Comparison of ENCODE assay signal across 13 cellular contexts in genomic region chr11:75813126-75813525, GRCh38. TPM values are rescaled to one million over a fixed set of nuclear protein-coding genes. Genes with fewer than 3 reads are reported as not detected.
DNase-seq lines count a peak whose midpoint lies in the region; ATAC-seq, FAIRE-seq and TF ChIP-seq lines count a peak whose summit lies in the region.
"Had no signal": no experiment of that assay in that cellular context is flagged by ENCODE, and none has a peak within 500 bp of the region (broad histone marks: within the 10 kb centered on the region; RNA-seq: fewer than 3 reads in every experiment).

No MANE protein-coding gene starts in this region.

- H3K79me2 ChIP-seq in HCT116 (ENCODE audit: insufficient read depth, low read length), result peaks cover 7% of the 10 kb centered on the region; the same call in 1 of the 2 replicates
- H3K79me2 ChIP-seq in endothelial cell of umbilical vein (ENCODE audit: control insufficient read depth, insufficient read depth, low read length), result peaks cover 30% of the 10 kb centered on the region

- no peaks in the 10 kb centered on the region for H3K9me2 ChIP-seq in HCT116 (ENCODE audit: insufficient read depth)

- H3K27ac ChIP-seq in HCT116 (ENCODE audit: low read depth, low read length) (no peak overlapping the region), endothelial cell of umbilical vein (ENCODE audit: insufficient read depth, low read depth, low read length) (peak overlapping the region; percentile 99), gastrocnemius medialis (peak overlapping the region; percentile 15 to 88 (median 69))
- H3K27ac ChIP-seq: HL-60, neural progenitor cell had no signal

- POLR2A ChIA-PET in activated CD4-positive, alpha-beta T cell treated with anti-CD3 and anti-CD28 coated beads for 36 hours (lab: Charles Lee), result no interaction called here
- POLR2A ChIA-PET in HCT116 (lab: Charles Lee) (no interaction called here), endothelial cell of umbilical vein (lab: Charles Lee) (interaction anchor here (0.6 to 2.5 kb wide), 3 partner anchors 14 to 782 kb away, joined by 3 to 18 read pairs (median 5); no protein-coding TSS in a partner anchor)

- dilution Hi-C loops in endothelial cell of umbilical vein (cut with MboI; ENCODE audit: extremely low pct_ligation_motif_present, low sequenced_read_pairs), result no loop called here

- BruUV-seq in HCT116 (replicated peaks; lab: Mats Ljungman, UMichigan) (no TSS peak), endothelial cell of umbilical vein (replicated peaks; lab: Mats Ljungman, UMichigan) (no TSS peak)

- H3K36me3 ChIP-seq in HCT116 (ENCODE audit: control insufficient read depth in 1 of 2, insufficient read depth in 2 of 2, low read length in 2 of 2) (no peaks in the 10 kb centered on the region), endothelial cell of umbilical vein (ENCODE audit: control insufficient read depth in 2 of 2, extremely low read depth in 1 of 2, insufficient read depth in 2 of 2, low read length in 2 of 2) (no peaks in the 10 kb centered on the region), gastrocnemius medialis (no peaks in the 10 kb centered on the region)
- H3K36me3 ChIP-seq: neural progenitor cell had no signal

- H4K20me1 ChIP-seq in HCT116 (ENCODE audit: insufficient read depth) (no peaks in the 10 kb centered on the region), endothelial cell of umbilical vein (replicated peaks; ENCODE audit: control insufficient read depth, extremely low read depth, insufficient read depth, low read length) (no peaks in the 10 kb centered on the region)

- peak overlapping the region; percentile 74 for H3K27ac Mint-ChIP-seq in activated CD4-positive, alpha-beta T cell treated with anti-CD3 and anti-CD28 coated beads for 36 hours
- H3K27ac Mint-ChIP-seq: neural progenitor cell had no signal

- H3K9ac ChIP-seq in HCT116 (ENCODE audit: low read length) (no peak overlapping the region), endothelial cell of umbilical vein (replicated peaks; ENCODE audit: extremely low read depth, insufficient read depth, low read length) (peak overlapping the region; percentile 68)

- H3K4me3 Mint-ChIP-seq in activated CD4-positive, alpha-beta T cell treated with anti-CD3 and anti-CD28 coated beads for 36 hours, result no peak overlapping the region

- TF ChIP-seq RAD21 in HCT116 (IDR thresholded peaks at IDR 0.05; ENCODE audit: low read depth), result no peak

- peaks cover 12% of the 10 kb centered on the region for H3K4me1 Mint-ChIP-seq in activated CD4-positive, alpha-beta T cell treated with anti-CD3 and anti-CD28 coated beads for 36 hours

- RAD21 ChIA-PET in HCT116 (lab: Charles Lee; ENCODE audit: low non-redundant PET in 1 of 2, low total read pairs in 2 of 2, uncharacterized antibody in 2 of 2, unreplicated experiment in 2 of 2), result interaction anchor here in 1 of 2 experiments (0.7 kb wide), 1 partner anchor 378 kb away, joined by 4 read pairs; no protein-coding TSS in a partner anchor

- no peaks in the 10 kb centered on the region for H3K9me1 ChIP-seq in endothelial cell of umbilical vein (replicated peaks; ENCODE audit: control insufficient read depth, extremely low read depth, insufficient read depth, low read length)

- ATAC-seq in activated CD4-positive, alpha-beta T cell treated with anti-CD3 and anti-CD28 coated beads for 36 hours, result no peak
- ATAC-seq in HCT116 (no peak), gastrocnemius medialis (no peak)
- ATAC-seq: body of pancreas, left colon had no signal

- no peaks in the 10 kb centered on the region for H3K27me3 Mint-ChIP-seq in activated CD4-positive, alpha-beta T cell treated with anti-CD3 and anti-CD28 coated beads for 36 hours

- FAIRE-seq in endothelial cell of umbilical vein (lab: Jason Lieb, UNC), result no peak

- DNase-seq in activated CD4-positive, alpha-beta T cell treated with anti-CD3 and anti-CD28 coated beads for 36 hours, result no peak
- DNase-seq in activated CD4-positive, alpha-beta T cell treated with anti-CD3 and anti-CD28 coated beads, Interleukin-2, amount 50 U/mL, for 4 hours, result no peak
- no peak for DNase-seq in HCT116 (ENCODE audit: low read depth, low spot score)
- no peak for DNase-seq in endothelial cell of umbilical vein (ENCODE audit: low read depth, low spot score)
- no peak for DNase-seq in gastrocnemius medialis
- DNase-seq in NCI-H187 (lab: John Stamatoyannopoulos, UW), result no peak
- DNase-seq in NCI-H1417 (lab: John Stamatoyannopoulos, UW), result no peak
- DNase-seq in NCI-H1048 (lab: John Stamatoyannopoulos, UW), result no peak
- DNase-seq: body of pancreas, left colon had no signal

- no peaks in the 10 kb centered on the region for H3K9me3 Mint-ChIP-seq in activated CD4-positive, alpha-beta T cell treated with anti-CD3 and anti-CD28 coated beads for 36 hours (ENCODE audit: low read depth)
- H3K9me3 Mint-ChIP-seq: neural progenitor cell had no signal

- TF ChIP-seq POLR2A in HCT116 (IDR thresholded peaks at IDR 0.05; ENCODE audit: borderline replicate concordance, extremely low read depth, insufficient read depth, insufficient read length) (no peak), endothelial cell of umbilical vein (IDR thresholded peaks at IDR 0.05; ENCODE audit: low read depth, low read length) (no peak), gastrocnemius medialis (IDR thresholded peaks at IDR 0.05) (no peak)

- H3K4me3 ChIP-seq in HCT116 (replicated peaks in 1 of 2; ENCODE audit: low read depth in 1 of 2, low read length in 2 of 2) (no peak overlapping the region), endothelial cell of umbilical vein (replicated peaks in 1 of 3; ENCODE audit: insufficient read depth in 1 of 3, low read depth in 1 of 3, low read length in 3 of 3) (peak overlapping the region in 1 of 3 experiments; percentile 8), gastrocnemius medialis (no peak overlapping the region)
- H3K4me3 ChIP-seq: body of pancreas, smooth muscle cell had no signal

- H2AFZ ChIP-seq in HCT116 (ENCODE audit: low read depth, low read length, poor library complexity, severe bottlenecking) (no peak overlapping the region), endothelial cell of umbilical vein (ENCODE audit: low read depth, low read length) (no peak overlapping the region)
- H2AFZ ChIP-seq: neural progenitor cell had no signal

- TF ChIP-seq CTCF in HCT116 (IDR thresholded peaks at IDR 0.05 in 2 of 3, conservative IDR thresholded peaks at IDR 0.05 in 1 of 3; ENCODE audit: borderline replicate concordance in 1 of 3, insufficient read depth in 1 of 3, low read depth in 2 of 3, low read length in 2 of 3) (no peak), endothelial cell of umbilical vein (IDR thresholded peaks at IDR 0.05; ENCODE audit: extremely low read depth in 1 of 2, insufficient read depth in 1 of 2, low read depth in 1 of 2, low read length in 2 of 2) (no peak), gastrocnemius medialis (IDR thresholded peaks at IDR 0.05 in 4 of 5, conservative IDR thresholded peaks at IDR 0.05 in 1 of 5) (no peak)

- no peaks in the 10 kb centered on the region for H3K27me3 ChIP-seq in HCT116 (ENCODE audit: insufficient read depth, low read length)
- no peaks in the 10 kb centered on the region for H3K27me3 ChIP-seq in endothelial cell of umbilical vein (ENCODE audit: control insufficient read depth in 2 of 2, insufficient read depth in 2 of 2, low read length in 2 of 2)
- no peaks in the 10 kb centered on the region for H3K27me3 ChIP-seq in gastrocnemius medialis
- H3K27me3 ChIP-seq: body of pancreas, neural progenitor cell had no signal

- H3K9me3 ChIP-seq in HCT116 (ENCODE audit: control insufficient read depth in 1 of 2, insufficient read depth in 1 of 2, low read depth in 1 of 2, low read length in 2 of 2) (no peaks in the 10 kb centered on the region), endothelial cell of umbilical vein (replicated peaks; ENCODE audit: control insufficient read depth, insufficient read depth, low read length) (no peaks in the 10 kb centered on the region), gastrocnemius medialis (no peaks in the 10 kb centered on the region)
- H3K9me3 ChIP-seq: body of pancreas had no signal

- H3K4me1 ChIP-seq in HCT116 (ENCODE audit: control insufficient read depth in 1 of 2, insufficient read depth in 2 of 2, low read length in 2 of 2) (peaks cover 22 to 33% of the 10 kb centered on the region in 2 experiments), endothelial cell of umbilical vein (ENCODE audit: control insufficient read depth, extremely low read depth, insufficient read depth, low read length) (peaks cover 33% of the 10 kb centered on the region), gastrocnemius medialis (peaks cover 25 to 31% of the 10 kb centered on the region in 2 donors)

- H3K4me2 ChIP-seq in HCT116 (ENCODE audit: low read length) (peak overlapping the region; percentile 83), endothelial cell of umbilical vein (ENCODE audit: insufficient read depth, low read length) (peak overlapping the region; percentile 81)

- CTCF ChIA-PET in activated CD4-positive, alpha-beta T cell treated with anti-CD3 and anti-CD28 coated beads for 36 hours (lab: Charles Lee), result interaction anchor here (0.6 to 4.5 kb wide), 9 partner anchors 11 to 395 kb away, joined by 3 to 30 read pairs (median 4); no protein-coding TSS in a partner anchor
- CTCF ChIA-PET in HCT116 (lab: Charles Lee) (interaction anchor here (0.6 to 1.2 kb wide), 2 partner anchors 90 to 339 kb away, joined by 3 read pairs; no protein-coding TSS in a partner anchor), endothelial cell of umbilical vein (lab: Charles Lee) (interaction anchor here (0.7 to 5.9 kb wide), 12 partner anchors 11 to 339 kb away, joined by 3 to 59 read pairs (median 10); no protein-coding TSS in a partner anchor)

- no peaks in the 10 kb centered on the region for H3K36me3 Mint-ChIP-seq in activated CD4-positive, alpha-beta T cell treated with anti-CD3 and anti-CD28 coated beads for 36 hours (ENCODE audit: low read depth)

- in situ Hi-C loops in gastrocnemius medialis (cut with MboI; ENCODE audit: low sequenced_read_pairs in 4 of 4), result no loop called here

- intact Hi-C loops in activated CD4-positive, alpha-beta T cell treated with anti-CD3 and anti-CD28 coated beads for 36 hours (cut with DNase I, micrococcal nuclease), result loop anchor here in 1 of 2 experiments (10.0 kb wide), 1 partner anchor 572 kb away; the partner anchor contains the start of genes GVQW3 and THAP12
- intact Hi-C loops in HCT116 (cut with micrococcal nuclease), result no loop called here
- intact Hi-C loops in endothelial cell of umbilical vein (cut with micrococcal nuclease), result loop anchor here (1.0 to 5.0 kb wide), 3 partner anchors 10 to 39 kb away; no protein-coding TSS in a partner anchor
- intact Hi-C loops in gastrocnemius medialis (cut with DNase I; ENCODE audit: low total_unique reads), result loop anchor here (10.0 kb wide), 1 partner anchor 632 kb away; the partner anchor contains the start of gene EMSY

RNA-seq across cellular contexts. Expression of gene UVRAG, which starts 1.9 kb away (rescaled TPM):
- total RNA-seq in activated CD4-positive, alpha-beta T cell treated with anti-CD3 and anti-CD28 coated beads for 36 hours, result 10 to 100 TPM; 11.4 to 13.4 TPM
- 12.3 TPM for total RNA-seq in HCT116 (2021; ENCODE audit: unreplicated experiment)
- 3.0 and 5.4 TPM in 2 replicates for polyA plus RNA-seq in HCT116 (2012)
- 65.6 and 67.3 TPM in 2 replicates for total RNA-seq in endothelial cell of umbilical vein
- 20.2 and 21.2 TPM in 2 replicates for polyA plus RNA-seq in endothelial cell of umbilical vein
- 25.9 and 27.7 TPM in 2 replicates for polyA plus RNA-seq in endothelial cell of umbilical vein (2011; cell fraction: cytosol; rRNA removed)
- polyA plus RNA-seq in endothelial cell of umbilical vein (2011; cell fraction: nucleus; rRNA removed), result 62.4 and 62.6 TPM in 2 replicates
- polyA plus RNA-seq in endothelial cell of umbilical vein (2012), result 27.3 and 29.8 TPM in 2 replicates
- polyA minus RNA-seq in endothelial cell of umbilical vein, result 74.3 and 77.7 TPM in 2 replicates
- polyA minus RNA-seq in endothelial cell of umbilical vein (2011; cell fraction: cytosol; rRNA and poly(A)+ RNA removed), result 12.7 TPM
- polyA minus RNA-seq in endothelial cell of umbilical vein (2011; cell fraction: nucleus; rRNA and poly(A)+ RNA removed), result 220 and 322 TPM in 2 replicates
- total RNA-seq in gastrocnemius medialis, result 10 to 100 TPM; 16.6 to 22.1 (median 19.3) TPM

RNA-seq across cellular contexts. Expression of gene DGAT2, which starts 44.5 kb away (rescaled TPM):
- total RNA-seq in activated CD4-positive, alpha-beta T cell treated with anti-CD3 and anti-CD28 coated beads for 36 hours, result 1 to 10 TPM; 1.4 to 1.5 TPM
- 2.4 TPM for total RNA-seq in HCT116 (2021; ENCODE audit: unreplicated experiment)
- 5.9 and 6.2 TPM in 2 replicates for polyA plus RNA-seq in HCT116 (2012)
- 0.55 TPM in 2 replicates for total RNA-seq in endothelial cell of umbilical vein
- 0.79 and 0.83 TPM in 2 replicates for polyA plus RNA-seq in endothelial cell of umbilical vein
- 0.39 and 0.48 TPM in 2 replicates for polyA plus RNA-seq in endothelial cell of umbilical vein (2011; cell fraction: cytosol; rRNA removed)
- polyA plus RNA-seq in endothelial cell of umbilical vein (2011; cell fraction: nucleus; rRNA removed), result 0.39 and 0.68 TPM in 2 replicates
- polyA plus RNA-seq in endothelial cell of umbilical vein (2012), result 1.4 and 2.3 TPM in 2 replicates
- 0.80 and 2.9 TPM in 2 replicates for polyA minus RNA-seq in endothelial cell of umbilical vein
- 1.4 TPM for polyA minus RNA-seq in endothelial cell of umbilical vein (2011; cell fraction: cytosol; rRNA and poly(A)+ RNA removed)
- not detected in 2 replicates for polyA minus RNA-seq in endothelial cell of umbilical vein (2011; cell fraction: nucleus; rRNA and poly(A)+ RNA removed)
- total RNA-seq in gastrocnemius medialis, result 1 to 10 TPM; 2.1 to 4.9 (median 4.1) TPM
